In genomic region chr6:22921831-22922230, GRCh38 we compare ENCODE assay signal across 17 cellular contexts.
DNase-seq lines count a peak whose midpoint lies in the region; ATAC-seq and TF ChIP-seq lines count a peak whose summit lies in the region.
"Had no signal": no experiment of that assay in that cellular context is flagged by ENCODE, and none has a peak within 500 bp of the region (broad histone marks: within the 10 kb centered on the region; RNA-seq: fewer than 3 reads in every experiment).

No MANE protein-coding gene starts in this region.

- POLR2A ChIA-PET in T-cell (lab: Charles Lee), result no interaction called here

- H3K27ac ChIP-seq in iPS-20b (ENCODE audit: low read length), result no peak overlapping the region
- H3K27ac ChIP-seq in prostate gland, result no peak overlapping the region
- H3K27ac ChIP-seq: SK-N-MC had no signal

- no peak for TF ChIP-seq CTCF in prostate gland (IDR thresholded peaks at IDR 0.05)

- in situ Hi-C loops in HAP-1 (cut with MboI; ENCODE audit: low sequenced_read_pairs), result no loop called here

- no peak overlapping the region for H3K4me3 Mint-ChIP-seq in T-cell
- H3K4me3 Mint-ChIP-seq: B cell; CD8-positive, alpha-beta T cell had no signal

- WGBS in prostate gland, result 73% methylated on average over 2 of the region's 2 CpGs

- H3K36me3 Mint-ChIP-seq in T-cell, result no peaks in the 10 kb centered on the region
- H3K36me3 Mint-ChIP-seq: CD8-positive, alpha-beta T cell had no signal

- H3K9me3 ChIP-seq in HAP-1 (no peaks in the 10 kb centered on the region), iPS-20b (ENCODE audit: insufficient read depth, low read depth, low read length) (no peaks in the 10 kb centered on the region), neuron (ENCODE audit: low read length) (no peaks in the 10 kb centered on the region), prostate gland (no peaks in the 10 kb centered on the region)

- intact Hi-C loops in prostate gland (cut with DNase I), result no loop called here

- CTCF ChIA-PET in T-cell (lab: Charles Lee), result no interaction called here

- ATAC-seq in T-cell (replicated peaks in 1 of 4) (no peak), HG03354 (IDR thresholded peaks at IDR 0.05; ENCODE audit: poor library complexity, severe bottlenecking, unreplicated experiment) (no peak)
- ATAC-seq: CD8-positive, alpha-beta T cell; Panc1; Right ventricle myocardium inferior had no signal

- peak; percentile 68 to 94 for DNase-seq in HAP-1 (ENCODE audit: low spot score in 2 of 2)
- DNase-seq in dermis blood vessel endothelial cell, result peak; percentile 32
- DNase-seq in T-cell, result no peak
- no peak for DNase-seq in prostate gland (ENCODE audit: low spot score)
- DNase-seq: CD8-positive, alpha-beta T cell; DND-41; GF-D8; NCI-H1436; NCI-H2029 treated with DMSO at 0.1 percent for 48 hours; NCI-H226 had no signal

- H3K27me3 Mint-ChIP-seq in T-cell, result no peaks in the 10 kb centered on the region
- H3K27me3 Mint-ChIP-seq: B cell had no signal

- no peak overlapping the region for H3K27ac Mint-ChIP-seq in T-cell
- H3K27ac Mint-ChIP-seq: B cell; CD8-positive, alpha-beta T cell had no signal

- no peak overlapping the region for H2AFZ ChIP-seq in neuron (ENCODE audit: low read depth, low read length)

- H3K9me3 Mint-ChIP-seq in T-cell, result peaks cover 0 to 8% (median 0%) of the 10 kb centered on the region in 3 donors
- H3K9me3 Mint-ChIP-seq: CD8-positive, alpha-beta T cell had no signal

- no peaks in the 10 kb centered on the region for H3K4me1 Mint-ChIP-seq in T-cell
- H3K4me1 Mint-ChIP-seq: B cell had no signal

- TF ChIP-seq POLR2A in prostate gland (IDR thresholded peaks at IDR 0.05), result no peak

- no peaks in the 10 kb centered on the region for H3K36me3 ChIP-seq in HAP-1 (replicated peaks)
- H3K36me3 ChIP-seq in iPS-20b (ENCODE audit: insufficient read depth, low read depth, low read length), result no peaks in the 10 kb centered on the region
- no peaks in the 10 kb centered on the region for H3K36me3 ChIP-seq in neuron (ENCODE audit: insufficient read depth, low read length)
- H3K36me3 ChIP-seq in prostate gland, result no peaks in the 10 kb centered on the region

- H3K4me1 ChIP-seq in HAP-1 (peaks cover 13% of the 10 kb centered on the region), iPS-20b (ENCODE audit: insufficient read depth, low read length) (peaks cover 36% of the 10 kb centered on the region; the same call in 1 of the 2 replicates), neuron (ENCODE audit: insufficient read depth, low read length) (peaks cover 27% of the 10 kb centered on the region), prostate gland (replicated peaks) (no peaks in the 10 kb centered on the region)

- no peak overlapping the region for H3K9ac ChIP-seq in iPS-20b (ENCODE audit: low read depth, low read length)

- H3K27me3 ChIP-seq in HAP-1 (ENCODE audit: low read depth) (no peaks in the 10 kb centered on the region), iPS-20b (ENCODE audit: insufficient read depth, low read length) (no peaks in the 10 kb centered on the region), neuron (ENCODE audit: insufficient read depth, low read length) (no peaks in the 10 kb centered on the region), prostate gland (replicated peaks; ENCODE audit: insufficient read depth) (no peaks in the 10 kb centered on the region)

- H3K4me3 ChIP-seq in HAP-1 (no peak overlapping the region), iPS-20b (ENCODE audit: low read length) (peak overlapping the region; percentile 39; the same call in 1 of the 2 replicates), neuron (ENCODE audit: low read length) (peak overlapping the region; percentile 26), prostate gland (no peak overlapping the region)
- H3K4me3 ChIP-seq: SK-N-MC had no signal

Comparison
In these comparisons a context has a peak if more than half of its experiments do, and no peak if none do; other contexts are left out.
1. DNase-seq: peak in HAP-1 (2 of 2) and dermis blood vessel endothelial cell (single experiment); none in T-cell (0 of 34) and prostate gland (single experiment).
2. H3K4me3 ChIP-seq: peak in iPS-20b (single experiment) and neuron (single experiment); none in HAP-1 (single experiment) and prostate gland (0 of 2).